ENCODE assay signal across 14 cellular contexts in genomic region chr6:97978855-97979271, GRCh38.
A peak's percentile ranks its signal among the peaks of the same experiment; 100 is the strongest.
DNase-seq lines count a peak whose midpoint lies in the region; ATAC-seq, FAIRE-seq and TF ChIP-seq lines count a peak whose summit lies in the region.
"Had no signal": no experiment of that assay in that cellular context is flagged by ENCODE, and none has a peak within 500 bp of the region (broad histone marks: within the 10 kb centered on the region; RNA-seq: fewer than 3 reads in every experiment).

No MANE protein-coding gene starts in this region.

- no peak for TF ChIP-seq EP300 in GM12878 (IDR thresholded peaks at IDR 0.05; ENCODE audit: borderline replicate concordance in 1 of 2, control insufficient read depth in 1 of 2, low read depth in 2 of 2, low read length in 2 of 2)

- no peaks in the 10 kb centered on the region for H3K27me3 ChIP-seq in GM12878 (replicated peaks in 1 of 2; ENCODE audit: control insufficient read depth in 2 of 2, insufficient read depth in 2 of 2, low read length in 1 of 2)
- H3K27me3 ChIP-seq: heart left ventricle, upper lobe of right lung had no signal

- no peaks in the 10 kb centered on the region for H3K4me1 Mint-ChIP-seq in progenitor cell of endocrine pancreas (ENCODE audit: low read depth)

- POLR2A ChIA-PET in GM12878 (lab: Charles Lee) = no interaction called here

- no peak overlapping the region for H3K9ac ChIP-seq in GM12878 (ENCODE audit: control insufficient read depth, insufficient read depth, low read length)

- H3K27me3 Mint-ChIP-seq in progenitor cell of endocrine pancreas = no peaks in the 10 kb centered on the region

- no peak for TF ChIP-seq RAD21 in GM12878 (IDR thresholded peaks at IDR 0.05; ENCODE audit: insufficient read depth, low read depth, low read length)

- WGBS in GM12878 (ENCODE audit: insufficient coverage, insufficient replicate concordance, low lambda C conversion rate, missing lambda C conversion rate) = 51% methylated on average over 15 of the region's 15 CpGs

- no peak overlapping the region for H3K27ac Mint-ChIP-seq in progenitor cell of endocrine pancreas

- H2AFZ ChIP-seq in GM12878 (ENCODE audit: control insufficient read depth, low read depth, low read length) = no peak overlapping the region

- no peaks in the 10 kb centered on the region for H3K36me3 ChIP-seq in GM12878 (ENCODE audit: control insufficient read depth in 2 of 2, insufficient read depth in 2 of 2, low read length in 1 of 2)
- H3K36me3 ChIP-seq: heart left ventricle, upper lobe of right lung had no signal

- no TSS peak for BruUV-seq in GM12878 (replicated peaks; lab: Mats Ljungman, UMichigan)

- no peaks in the 10 kb centered on the region for H3K9me3 Mint-ChIP-seq in progenitor cell of endocrine pancreas (ENCODE audit: low read depth)

- TF ChIP-seq CTCF in NB4 (IDR thresholded peaks at IDR 0.05; ENCODE audit: low read depth, low read length) = no peak
- TF ChIP-seq CTCF in GM12878 (IDR thresholded peaks at IDR 0.05 in 2 of 3, conservative IDR thresholded peaks at IDR 0.05 in 1 of 3; ENCODE audit: control insufficient read depth in 2 of 3, extremely low read depth in 1 of 3, insufficient read depth in 1 of 3, low read depth in 3 of 3, low read length in 3 of 3) = peak in 2 of 3 experiments; percentile 12 to 19; a peak in 1 of 6 replicates
- peak; percentile 37 for TF ChIP-seq CTCF in progenitor cell of endocrine pancreas (IDR thresholded peaks at IDR 0.05; ENCODE audit: unreplicated experiment)

- intact Hi-C loops in GM12878 (cut with micrococcal nuclease; ENCODE audit: unreplicated experiment) = loop anchor here (5.0 kb wide), 1 partner anchor 482 kb away; no protein-coding TSS in a partner anchor

- CTCF ChIA-PET in GM12878 (lab: Yijun Ruan, JAX) = no interaction called here

- H3K27ac ChIP-seq in GM12878 (ENCODE audit: control insufficient read depth, insufficient read depth) = no peak overlapping the region
- H3K27ac ChIP-seq: heart left ventricle, upper lobe of right lung had no signal

- DNase-seq in NCI-H1694 treated with DMSO at 0.1 percent for 48 hours (lab: John Stamatoyannopoulos, UW) = peak; percentile 3
- DNase-seq in NCI-H1694 (lab: John Stamatoyannopoulos, UW) = no peak
- DNase-seq in NB4 (ENCODE audit: low read depth) = peak; percentile 25
- DNase-seq in GM12878 (ENCODE audit: low read depth, low spot score) = no peak
- DNase-seq in progenitor cell of endocrine pancreas (ENCODE audit: low spot score, unreplicated experiment) = no peak
- DNase-seq in NCI-H2081 (lab: John Stamatoyannopoulos, UW) = no peak
- DNase-seq in NCI-H345 (lab: John Stamatoyannopoulos, UW) = no peak
- DNase-seq in stimulated activated CD4-positive, alpha-beta T cell treated with anti-CD3 and anti-CD28 coated beads, Interleukin-15, amount 100 ng/mL, for 24 hours = no peak
- DNase-seq: activated CD4-positive, alpha-beta T cell treated with anti-CD3 and anti-CD28 coated beads for 48 hours; EL; left ventricle myocardium superior; MV-4-11; upper lobe of right lung had no signal

- no peaks in the 10 kb centered on the region for H3K79me2 ChIP-seq in GM12878 (ENCODE audit: control insufficient read depth, insufficient read depth, low read length)

- H3K4me3 Mint-ChIP-seq in progenitor cell of endocrine pancreas (ENCODE audit: low read depth) = no peak overlapping the region

- in situ Hi-C loops in GM12878 (cut with MboI) = no loop called here

- no peak overlapping the region for H3K4me3 ChIP-seq in NB4 (ENCODE audit: low read depth, low read length)
- H3K4me3 ChIP-seq in GM12878 = no peak overlapping the region
- H3K4me3 ChIP-seq: heart left ventricle, upper lobe of right lung had no signal

- no peaks in the 10 kb centered on the region for H3K4me1 ChIP-seq in GM12878 (ENCODE audit: control insufficient read depth, insufficient read depth, low read length)
- H3K4me1 ChIP-seq: heart left ventricle, upper lobe of right lung had no signal

- FAIRE-seq in GM12878 (lab: Jason Lieb, UNC) = no peak

- H4K20me1 ChIP-seq in GM12878 (ENCODE audit: control insufficient read depth, insufficient read depth) = no peaks in the 10 kb centered on the region

- TF ChIP-seq POLR2A in NB4 (IDR thresholded peaks at IDR 0.05; ENCODE audit: extremely low read depth, insufficient read length) = no peak
- no peak for TF ChIP-seq POLR2A in GM12878 (IDR thresholded peaks at IDR 0.05; ENCODE audit: low read depth, low read length)

- SMC1A ChIA-PET in GM12878 (lab: Charles Lee; ENCODE audit: uncharacterized antibody, unreplicated experiment) = no interaction called here

- no peak overlapping the region for H3K4me2 ChIP-seq in GM12878 (ENCODE audit: control insufficient read depth, insufficient read depth)

- ATAC-seq in GM12878 = peak; percentile 69
- ATAC-seq: heart left ventricle, left ventricle myocardium superior, upper lobe of right lung had no signal

- RAD21 ChIA-PET in GM12878 (lab: Charles Lee; ENCODE audit: unreplicated experiment) = no interaction called here

- H3K36me3 Mint-ChIP-seq in progenitor cell of endocrine pancreas (ENCODE audit: insufficient read depth) = no peaks in the 10 kb centered on the region

- H3K9me3 ChIP-seq in GM12878 (replicated peaks; ENCODE audit: control insufficient read depth, insufficient read depth, low read length) = no peaks in the 10 kb centered on the region
- H3K9me3 ChIP-seq: heart left ventricle, upper lobe of right lung had no signal

TF ChIP-seq in GM12878, 131 proteins besides CTCF, POLR2A, EP300 and RAD21:
- no peak for TF ChIP-seq NFIC (IDR thresholded peaks at IDR 0.05; ENCODE audit: low read depth, low read length)
- TF ChIP-seq SUZ12 (IDR thresholded peaks at IDR 0.05; ENCODE audit: unreplicated experiment) = no peak
- no peak for TF ChIP-seq USF1 (IDR thresholded peaks at IDR 0.05; ENCODE audit: borderline replicate concordance, extremely low read length, insufficient read depth, low read depth, low read length)
- no peak for TF ChIP-seq ATF3 (IDR thresholded peaks at IDR 0.05; ENCODE audit: borderline replicate concordance, extremely low read depth, low read depth, low read length)
- TF ChIP-seq KAT2A (conservative IDR thresholded peaks at IDR 0.05; ENCODE audit: control insufficient read depth, low read depth, low read length) = no peak
- no peak for TF ChIP-seq ZNF274 (IDR thresholded peaks at IDR 0.05; ENCODE audit: insufficient read depth, insufficient read length)
- TF ChIP-seq BHLHE40 (IDR thresholded peaks at IDR 0.05; ENCODE audit: borderline replicate concordance in 1 of 2, low read depth in 2 of 2, low read length in 1 of 2) = no peak
- no peak for TF ChIP-seq ZBTB40 (IDR thresholded peaks at IDR 0.05; ENCODE audit: borderline replicate concordance)
- no peak for TF ChIP-seq BCL11A (IDR thresholded peaks at IDR 0.05; ENCODE audit: low read depth, low read length)
- TF ChIP-seq SMARCA5 (IDR thresholded peaks at IDR 0.05) = no peak

Comparison
In these comparisons a context has a peak if more than half of its experiments do, and no peak if none do; other contexts are left out.
1. DNase-seq: peak in NCI-H1694 treated with DMSO at 0.1 percent for 48 hours (single experiment) and NB4 (single experiment); none in NCI-H1694 (single experiment), GM12878 (single experiment), progenitor cell of endocrine pancreas (single experiment), NCI-H2081 (0 of 2), NCI-H345 (single experiment) and stimulated activated CD4-positive, alpha-beta T cell treated with anti-CD3 and anti-CD28 coated beads, Interleukin-15, amount 100 ng/mL, for 24 hours (single experiment).